In genomic region chr15:99324700-99325099, GRCh38 we compare ENCODE assay signal across 16 cellular contexts.
DNase-seq lines count a peak whose midpoint lies in the region; ATAC-seq, FAIRE-seq and TF ChIP-seq lines count a peak whose summit lies in the region.
"Had no signal": no experiment of that assay in that cellular context is flagged by ENCODE, and none has a peak within 500 bp of the region (broad histone marks: within the 10 kb centered on the region; RNA-seq: fewer than 3 reads in every experiment).

No MANE protein-coding gene starts in this region.

- TF ChIP-seq RAD21 in K562 (CRISPR knock-in tag; conservative IDR thresholded peaks at IDR 0.05 in 1 of 2, IDR thresholded peaks at IDR 0.05 in 1 of 2), result no peak

- FAIRE-seq in K562 (lab: Jason Lieb, UNC), result no peak
- FAIRE-seq: bronchial epithelial cell had no signal

- CTCF ChIA-PET in K562 (lab: Yijun Ruan, JAX; ENCODE audit: low intra/inter-chr PET ratio), result no interaction called here

- H3K4me3 Mint-ChIP-seq in HFFc6, result peak overlapping the region; percentile 89
- H3K4me3 Mint-ChIP-seq: nephron had no signal

- no peaks in the 10 kb centered on the region for H3K9me1 ChIP-seq in K562 (ENCODE audit: control insufficient read depth, insufficient read depth, low read length)

- WGBS in K562 (ENCODE audit: insufficient coverage, low coverage, missing lambda C conversion rate), result 0% methylated on average over 1 of the region's 1 CpG
- WGBS in psoas muscle, 3 donors, result 92 to 95% (median 93%) methylated on average over 1 of the region's 1 CpG

- H3K4me2 ChIP-seq in DOHH2 (ENCODE audit: low read length) (peak overlapping the region; percentile 20; the same call in 1 of the 2 replicates), K562 (ENCODE audit: insufficient read depth, low read length) (no peak overlapping the region)

- H3K9me3 Mint-ChIP-seq in HFFc6, result peaks cover 3% of the 10 kb centered on the region; the same call in 1 of the 2 replicates

- H3K4me1 ChIP-seq in DOHH2 (ENCODE audit: control insufficient read depth, low read length) (peaks cover 11% of the 10 kb centered on the region), K562 (replicated peaks in 1 of 2; ENCODE audit: control insufficient read depth in 2 of 2, insufficient read depth in 2 of 2, low read length in 2 of 2) (no peaks in the 10 kb centered on the region), psoas muscle (peaks cover 62% of the 10 kb centered on the region)
- H3K4me1 ChIP-seq: BE2C had no signal

- no peaks in the 10 kb centered on the region; the same call in 1 of the 2 replicates for H3K9me2 ChIP-seq in DOHH2 (replicated peaks; ENCODE audit: control insufficient read depth, low read length)

- POLR2A ChIA-PET in K562 (lab: Yijun Ruan, JAX), result no interaction called here

- H3K9me3 ChIP-seq in DOHH2 (ENCODE audit: control insufficient read depth, insufficient read depth, low read length), result no peaks in the 10 kb centered on the region
- no peaks in the 10 kb centered on the region for H3K9me3 ChIP-seq in K562 (replicated peaks; ENCODE audit: control insufficient read depth, insufficient read depth, low read depth, low read length)
- H3K9me3 ChIP-seq in psoas muscle, result no peaks in the 10 kb centered on the region
- H3K9me3 ChIP-seq: BE2C had no signal

- no peak for TF ChIP-seq POLR2A in K562 (conservative IDR thresholded peaks at IDR 0.05)

- H3K27me3 ChIP-seq in DOHH2 (ENCODE audit: control insufficient read depth, low read length), result no peaks in the 10 kb centered on the region
- H3K27me3 ChIP-seq in K562 (ENCODE audit: control insufficient read depth in 2 of 2, insufficient read depth in 2 of 2, low read length in 2 of 2), result no peaks in the 10 kb centered on the region
- no peaks in the 10 kb centered on the region for H3K27me3 ChIP-seq in psoas muscle (ENCODE audit: insufficient read depth in 3 of 3, low read length in 2 of 3)
- H3K27me3 ChIP-seq: BE2C had no signal

- DNase-seq in HFFc6 (no peak), K562 (ENCODE audit: extremely low read depth in 1 of 4, low spot score in 3 of 4) (no peak), psoas muscle (no peak), globus pallidus (ENCODE audit: low spot score) (no peak), D341Med (ENCODE audit: low spot score) (no peak)
- DNase-seq: activated CD8-positive, alpha-beta memory T cell treated with anti-CD3 and anti-CD28 coated beads, Interleukin-2, amount 50 U/mL, for 48 hours; activated naive CD4-positive, alpha-beta T cell treated with anti-CD3 and anti-CD28 coated beads, Interleukin-2, amount 50 U/mL, for 16 hours; BE2C; effector memory CD4-positive, alpha-beta T cell; H7; NCI-H146 had no signal

- 0 out of 2 replicates have a peak, but pooled peaks cover 5% of the 10 kb centered on the region for H3K36me3 Mint-ChIP-seq in HFFc6 (ENCODE audit: low read depth)

- H3F3A ChIP-seq in DOHH2 (ENCODE audit: control insufficient read depth, insufficient read depth), result no peaks in the 10 kb centered on the region; the same call in 1 of the 2 replicates

- intact Hi-C loops in K562 (cut with micrococcal nuclease) (no loop called here), psoas muscle (cut with DNase I) (no loop called here)

- H3K36me3 ChIP-seq in DOHH2 (ENCODE audit: control insufficient read depth, low read length), result no peaks in the 10 kb centered on the region
- H3K36me3 ChIP-seq in K562 (ENCODE audit: control insufficient read depth, insufficient read depth, low read length), result no peaks in the 10 kb centered on the region
- H3K36me3 ChIP-seq in psoas muscle (ENCODE audit: insufficient read depth in 1 of 2, low read depth in 1 of 2), result no peaks in the 10 kb centered on the region
- H3K36me3 ChIP-seq: BE2C had no signal

- peak overlapping the region; percentile 95 for H3K27ac Mint-ChIP-seq in HFFc6

- no TSS peak for BruUV-seq in K562 (replicated peaks; lab: Mats Ljungman, UMichigan)

- ATAC-seq in K562 (no peak), psoas muscle (no peak), HG03139 (IDR thresholded peaks at IDR 0.05; ENCODE audit: unreplicated experiment) (no peak)

- H4K20me1 ChIP-seq in DOHH2 (ENCODE audit: control insufficient read depth, insufficient read depth, low read depth, low read length) (no peaks in the 10 kb centered on the region), K562 (replicated peaks; ENCODE audit: control insufficient read depth, insufficient read depth, low read length) (no peaks in the 10 kb centered on the region)

- TF ChIP-seq CTCF in DOHH2 (IDR thresholded peaks at IDR 0.05; ENCODE audit: low read depth, low read length, poor library complexity, severe bottlenecking) (no peak), HFFc6 (IDR thresholded peaks at IDR 0.05) (no peak), K562 (IDR thresholded peaks at IDR 0.05 in 2 of 3, conservative IDR thresholded peaks at IDR 0.05 in 1 of 3; ENCODE audit: insufficient read depth in 2 of 3, low read depth in 1 of 3, low read length in 3 of 3) (no peak), psoas muscle (IDR thresholded peaks at IDR 0.05) (no peak)

- TF ChIP-seq EP300 in K562 (IDR thresholded peaks at IDR 0.05; ENCODE audit: low read length), result no peak

- H3K9ac ChIP-seq in K562 (ENCODE audit: insufficient read depth in 1 of 2, low read depth in 2 of 2, low read length in 2 of 2), result no peak overlapping the region

- peaks cover 59% of the 10 kb centered on the region for H3K4me1 Mint-ChIP-seq in HFFc6 (ENCODE audit: low read depth)

- H3K27me3 Mint-ChIP-seq in HFFc6 (ENCODE audit: insufficient read depth), result no peaks in the 10 kb centered on the region

- in situ Hi-C loops in K562 (cut with MboI), result no loop called here

- H3K27ac ChIP-seq in DOHH2 (ENCODE audit: low read depth, low read length) (no peak overlapping the region), K562 (ENCODE audit: extremely low read depth, low read depth, low read length) (no peak overlapping the region), psoas muscle (peak overlapping the region; percentile 78)

- H3K79me2 ChIP-seq in DOHH2 (ENCODE audit: control insufficient read depth, low read length) (no peaks in the 10 kb centered on the region), K562 (ENCODE audit: control insufficient read depth, insufficient read depth, low read length) (no peaks in the 10 kb centered on the region)

- H2AFZ ChIP-seq in K562 (ENCODE audit: low read depth, low read length), result no peak overlapping the region

- H3K4me3 ChIP-seq in DOHH2 (ENCODE audit: low read length) (no peak overlapping the region), K562 (no peak overlapping the region), psoas muscle (no peak overlapping the region)
- H3K4me3 ChIP-seq: lung had no signal

TF ChIP-seq in K562, 482 proteins besides CTCF, POLR2A, EP300 and RAD21 (continues in another document):
- no peak for TF ChIP-seq CEBPZ (IDR thresholded peaks at IDR 0.05; ENCODE audit: borderline replicate concordance, low read depth, low read length)
- no peak for TF ChIP-seq ZNF778 (CRISPR knock-in tag; IDR thresholded peaks at IDR 0.05)
- no peak for TF ChIP-seq SMAD2 (IDR thresholded peaks at IDR 0.05; ENCODE audit: low read depth, low read length)
- no peak for TF ChIP-seq TFE3 (CRISPR knock-in tag; IDR thresholded peaks at IDR 0.05)
- 0 out of 2 replicates have a peak, but pooled peaks have one; percentile 44 for TF ChIP-seq NFE2L1 (tag; IDR thresholded peaks at IDR 0.05; ENCODE audit: borderline replicate concordance, low read depth)
- TF ChIP-seq ZNF253 (CRISPR knock-in tag; conservative IDR thresholded peaks at IDR 0.05), result no peak
- TF ChIP-seq HDAC6 (IDR thresholded peaks at IDR 0.05; ENCODE audit: low read depth, low read length), result no peak
- TF ChIP-seq NFE2 (IDR thresholded peaks at IDR 0.05; ENCODE audit: low read depth), result 0 out of 2 replicates have a peak, but pooled peaks have one; percentile 13
- TF ChIP-seq ETS2 (tag; IDR thresholded peaks at IDR 0.05; ENCODE audit: borderline replicate concordance, poor library complexity, severe bottlenecking), result no peak
- TF ChIP-seq ZNF551 (CRISPR knock-in tag; IDR thresholded peaks at IDR 0.05), result no peak
- no peak for TF ChIP-seq ZNF24 (IDR thresholded peaks at IDR 0.05)
- TF ChIP-seq GABPB2 (CRISPR knock-in tag; conservative IDR thresholded peaks at IDR 0.05), result no peak
- TF ChIP-seq NCOA1 (IDR thresholded peaks at IDR 0.05; ENCODE audit: low read depth), result no peak
- TF ChIP-seq ZNF316 (IDR thresholded peaks at IDR 0.05), result peak; percentile 32; the same call in 1 of the 2 replicates
